21 cellular contexts compared by ENCODE assay signal in genomic region chr1:56355422-56355821, GRCh38.
DNase-seq lines count a peak whose midpoint lies in the region; ATAC-seq lines count a peak whose summit lies in the region.
"Had no signal": no experiment of that assay in that cellular context is flagged by ENCODE, and none has a peak within 500 bp of the region (broad histone marks: within the 10 kb centered on the region; RNA-seq: fewer than 3 reads in every experiment).

No MANE protein-coding gene starts in this region.

- WGBS in right cardiac atrium: 72% methylated on average over 1 of the region's 1 CpG

- intact Hi-C loops in Right ventricle myocardium superior (cut with DNase I): no loop called here
- intact Hi-C loops in right cardiac atrium (cut with DNase I): no loop called here

- peak; percentile 41 for DNase-seq in RPMI7951 (ENCODE audit: low read depth)
- DNase-seq in Right ventricle myocardium superior: no peak
- DNase-seq in right cardiac atrium: no peak
- DNase-seq: ACHN; C1 segment of cervical spinal cord; CD8-positive, alpha-beta memory T cell; DMS79; H7; Kasumi-1; MM.1S; NCI-H1092; NCI-H1436 treated with DMSO at 0.1 percent for 48 hours; NCI-H2081 treated with DMSO at 0.1 percent for 48 hours; NCI-H510A; NCI-H748 treated with DMSO at 0.1 percent for 48 hours; PC-3 had no signal

- peak overlapping the region in 2 of 3 donors; percentile 24 to 28 for H3K9ac ChIP-seq in skeletal muscle tissue (ENCODE audit: low read depth in 1 of 3, low read length in 3 of 3)

- H3K27me3 ChIP-seq in right cardiac atrium (ENCODE audit: control insufficient read depth, insufficient read depth): no peaks in the 10 kb centered on the region
- no peaks in the 10 kb centered on the region for H3K27me3 ChIP-seq in skeletal muscle tissue (ENCODE audit: control insufficient read depth in 3 of 3, insufficient read depth in 3 of 3, low read length in 3 of 3)
- H3K27me3 ChIP-seq: SJSA1 had no signal

- no peaks in the 10 kb centered on the region for H3K36me3 ChIP-seq in skeletal muscle tissue (ENCODE audit: control insufficient read depth in 3 of 3, insufficient read depth in 3 of 3, low read length in 3 of 3)
- H3K36me3 ChIP-seq: SJSA1 had no signal

- no peak overlapping the region for H3K4me3 ChIP-seq in right cardiac atrium (ENCODE audit: low read length)
- H3K4me3 ChIP-seq in skeletal muscle tissue (ENCODE audit: low read length in 3 of 3): peak overlapping the region in 1 of 3 donors; percentile 28
- H3K4me3 ChIP-seq: SJSA1 had no signal

- ATAC-seq in Right ventricle myocardium superior (ENCODE audit: poor library complexity) (peak; percentile 87), right cardiac atrium (peak; percentile 85 to 86), HG02981 (IDR thresholded peaks at IDR 0.05; ENCODE audit: unreplicated experiment) (no peak), HG03097 (IDR thresholded peaks at IDR 0.05; ENCODE audit: low FRiP score, unreplicated experiment) (no peak), HG02938 (IDR thresholded peaks at IDR 0.05; ENCODE audit: unreplicated experiment) (no peak)
- ATAC-seq: PC-3 had no signal

- H3K9me3 ChIP-seq in right cardiac atrium (ENCODE audit: control insufficient read depth, low read length) (no peaks in the 10 kb centered on the region), skeletal muscle tissue (ENCODE audit: control insufficient read depth in 3 of 3, low read length in 3 of 3) (no peaks in the 10 kb centered on the region)
- H3K9me3 ChIP-seq: SJSA1 had no signal

- peaks cover 3% of the 10 kb centered on the region for H3K4me1 ChIP-seq in right cardiac atrium (ENCODE audit: control insufficient read depth, insufficient read depth, low read length)
- H3K4me1 ChIP-seq in skeletal muscle tissue (ENCODE audit: control insufficient read depth in 3 of 3, insufficient read depth in 3 of 3, low read length in 3 of 3): peaks cover 26 to 45% (median 35%) of the 10 kb centered on the region in 3 donors

- H3K27ac ChIP-seq in right cardiac atrium (ENCODE audit: low read length) (no peak overlapping the region), skeletal muscle tissue (ENCODE audit: low read depth, low read length) (peak overlapping the region; percentile 95)
- H3K27ac ChIP-seq: SJSA1 had no signal

Comparison
In these comparisons a context has a peak if more than half of its experiments do, and no peak if none do; other contexts are left out.
1. ATAC-seq: peak in Right ventricle myocardium superior (single experiment) and right cardiac atrium (2 of 2); none in HG02981 (single experiment), HG03097 (single experiment) and HG02938 (single experiment).